In genomic region chr3:101573449-101574387, GRCh38 we compare ENCODE assay signal across 8 cellular contexts. TPM values are rescaled to one million over a fixed set of nuclear protein-coding genes. Genes with fewer than 3 reads are reported as not detected.
DNase-seq lines count a peak whose midpoint lies in the region; ATAC-seq and TF ChIP-seq lines count a peak whose summit lies in the region.

TSS of gene PCNP (plus strand) at chr3:101574180. CDS start at chr3:101574216, 36 bp downstream.

- peak within 1 kb of the TSS; percentile 98 for H4K91ac ChIP-seq in trophoblast cell (ENCODE audit: low read depth, low read length)

- peak; percentile 86 for ATAC-seq in HG02759 (IDR thresholded peaks at IDR 0.05; ENCODE audit: unreplicated experiment)

- peak within 1 kb of the TSS; percentile 74 for H2AFZ ChIP-seq in trophoblast cell (ENCODE audit: insufficient read depth, low read length, poor library complexity)

- peak within 1 kb of the TSS; percentile 100 for H3K27ac Mint-ChIP-seq in type B pancreatic cell

- peak within 1 kb of the TSS; percentile 90 for H2BK5ac ChIP-seq in trophoblast cell (ENCODE audit: low read depth, low read length, poor library complexity)

- H3K4me3 Mint-ChIP-seq in type B pancreatic cell: peak within 1 kb of the TSS; percentile 99

- DNase-seq in NCI-H1417 (lab: John Stamatoyannopoulos, UW) (peak; percentile 97 to 99 (median 99)), SW480 (ENCODE audit: low spot score) (peak; percentile 98), adipocyte (ENCODE audit: low read depth) (peak; percentile 100), cardiac muscle cell (ENCODE audit: low read depth in 1 of 2, low spot score in 1 of 2) (peak; percentile 98 to 99), trophoblast cell (peak; percentile 98 to 100), type B pancreatic cell (ENCODE audit: extremely low spot score, unreplicated experiment) (peak; percentile 99)

- no peaks in the 10 kb centered on the region for H3K9me3 ChIP-seq in adipocyte (ENCODE audit: control insufficient read depth, low read length)
- H3K9me3 ChIP-seq in cardiac muscle cell (ENCODE audit: low read depth): no peaks in the 10 kb centered on the region
- no peaks in the 10 kb centered on the region for H3K9me3 ChIP-seq in trophoblast cell (ENCODE audit: insufficient read depth, low read depth, low read length)

- H3K4ac ChIP-seq in trophoblast cell (ENCODE audit: low read depth, low read length): peak within 1 kb of the TSS; percentile 95

- peak within 1 kb of the TSS; percentile 95 for H3K18ac ChIP-seq in trophoblast cell (ENCODE audit: low read length)

- peak within 1 kb of the TSS; percentile 95 for H4K12ac ChIP-seq in trophoblast cell (ENCODE audit: low read depth, low read length)

- H3K9me3 Mint-ChIP-seq in type B pancreatic cell: no peaks in the 10 kb centered on the region

- no peak within 1 kb of the TSS for H2BK12ac ChIP-seq in trophoblast cell (ENCODE audit: low read length)

- no CpG with 5 or more reads among the region's 47 CpGs for WGBS in trophoblast cell (ENCODE audit: extremely low coverage, insufficient coverage, insufficient read length)

- H3K27me3 Mint-ChIP-seq in type B pancreatic cell: no peaks in the 10 kb centered on the region

- H4K8ac ChIP-seq in trophoblast cell (ENCODE audit: low read depth, low read length): peak within 1 kb of the TSS; percentile 98

- peak within 1 kb of the TSS; percentile 97 for H3K14ac ChIP-seq in trophoblast cell (ENCODE audit: low read length)

- H3K4me3 ChIP-seq in adipocyte (ENCODE audit: low read length): peak within 1 kb of the TSS; percentile 98
- H3K4me3 ChIP-seq in cardiac muscle cell: peak within 1 kb of the TSS; percentile 69
- H3K4me3 ChIP-seq in trophoblast cell (ENCODE audit: low read depth, low read length): peak within 1 kb of the TSS; percentile 95

- peaks cover 15% of the 10 kb centered on the region for H3K4me1 Mint-ChIP-seq in type B pancreatic cell (ENCODE audit: unreplicated experiment)

- H2AK5ac ChIP-seq in trophoblast cell (ENCODE audit: low read length): peak within 1 kb of the TSS; percentile 93

- H3K36me3 ChIP-seq in adipocyte (ENCODE audit: control insufficient read depth, insufficient read depth, low read length, severe bottlenecking) (no peaks in the 10 kb centered on the region), cardiac muscle cell (peaks cover under 1% of the 10 kb centered on the region), trophoblast cell (ENCODE audit: control insufficient read depth in 1 of 2, insufficient read depth in 2 of 2, low read length in 2 of 2) (peaks cover 7% of the 10 kb centered on the region in 2 experiments)

- TF ChIP-seq CTCF in GM12872 (IDR thresholded peaks at IDR 0.05; ENCODE audit: insufficient read depth, low read depth, low read length) (peak; percentile 81), cardiac muscle cell (IDR thresholded peaks at IDR 0.05; ENCODE audit: low read depth, low read length) (peak; percentile 84), type B pancreatic cell (conservative IDR thresholded peaks at IDR 0.05) (peak; percentile 98)

- H3K4me2 ChIP-seq in trophoblast cell (ENCODE audit: low read length): peak within 1 kb of the TSS; percentile 78

- no peak within 1 kb of the TSS for H3K23ac ChIP-seq in trophoblast cell (ENCODE audit: low read length)

- no peaks in the 10 kb centered on the region for H3K27me3 ChIP-seq in adipocyte (replicated peaks; ENCODE audit: control insufficient read depth, insufficient read depth, low read length)
- H3K27me3 ChIP-seq in cardiac muscle cell: no peaks in the 10 kb centered on the region
- no peaks in the 10 kb centered on the region for H3K27me3 ChIP-seq in trophoblast cell (ENCODE audit: insufficient read depth, low read length)

- H3K36me3 Mint-ChIP-seq in type B pancreatic cell: peaks cover 11% of the 10 kb centered on the region

- peak within 1 kb of the TSS; percentile 99 for H3K27ac ChIP-seq in cardiac muscle cell
- peak within 1 kb of the TSS; percentile 87 for H3K27ac ChIP-seq in trophoblast cell (ENCODE audit: low read depth, low read length)

- H3K9ac ChIP-seq in adipocyte (ENCODE audit: low read length) (peak within 1 kb of the TSS; percentile 98), trophoblast cell (ENCODE audit: low read length) (peak within 1 kb of the TSS; percentile 93)

- peaks cover 16% of the 10 kb centered on the region for H3K79me2 ChIP-seq in trophoblast cell (ENCODE audit: control insufficient read depth, insufficient read depth, low read length, poor library complexity)

- peak within 1 kb of the TSS; percentile 92 for H2BK120ac ChIP-seq in trophoblast cell (ENCODE audit: insufficient read depth, low read length, poor library complexity)

- H3K4me1 ChIP-seq in adipocyte (ENCODE audit: control insufficient read depth, insufficient read depth, low read length) (peaks cover 17% of the 10 kb centered on the region), cardiac muscle cell (ENCODE audit: low read depth) (peaks cover 25% of the 10 kb centered on the region), trophoblast cell (ENCODE audit: control insufficient read depth in 1 of 2, insufficient read depth in 2 of 2, low read length in 2 of 2) (no peaks in the 10 kb centered on the region)

- H3K79me1 ChIP-seq in trophoblast cell (ENCODE audit: low read length): peaks cover 9% of the 10 kb centered on the region

RNA-seq across cellular contexts. Expression of gene PCNP, which starts in this region (rescaled TPM):
- 47.6 and 64.5 TPM in 2 replicates for total RNA-seq in cardiac muscle cell
- polyA plus RNA-seq in cardiac muscle cell: 119 and 157 TPM in 2 replicates
- 80.3 and 81.7 TPM in 2 replicates for polyA plus RNA-seq in trophoblast cell (2013)
- total RNA-seq in type B pancreatic cell (ENCODE audit: low replicate concordance): 154 and 163 TPM in 2 replicates

Comparison
In these comparisons a context has a peak if more than half of its experiments do, and no peak if none do; other contexts are left out.
1. Peak in every context shown above with its lines: DNase-seq, ATAC-seq, H3K4me3 ChIP-seq and H3K27ac ChIP-seq.